In genomic region chr6:52415917-52416628, GRCh38 we compare ENCODE assay signal across 1 cellular context.
TF ChIP-seq lines count a peak whose summit lies in the region.

No MANE protein-coding gene starts in this region.

TF ChIP-seq in K562, 482 proteins besides CTCF, POLR2A, EP300 and RAD21 (continued from another document):
- no peak for TF ChIP-seq ZBTB49 (CRISPR knock-in tag; IDR thresholded peaks at IDR 0.05; ENCODE audit: borderline replicate concordance)
- TF ChIP-seq SIN3A (IDR thresholded peaks at IDR 0.05; ENCODE audit: borderline replicate concordance in 2 of 2, control insufficient read depth in 1 of 2, low read depth in 2 of 2, low read length in 2 of 2) = no peak
- no peak for TF ChIP-seq ZNF589 (CRISPR knock-in tag; IDR thresholded peaks at IDR 0.05; ENCODE audit: low read depth)
- TF ChIP-seq SMARCE1 (IDR thresholded peaks at IDR 0.05) = no peak
- peak; percentile 75; the same call in 1 of the 2 replicates for TF ChIP-seq ZEB2 (IDR thresholded peaks at IDR 0.05)
- TF ChIP-seq RAD51 (IDR thresholded peaks at IDR 0.05; ENCODE audit: borderline replicate concordance, low read depth) = peak; percentile 73
- no peak for TF ChIP-seq MAZ (CRISPR knock-in tag; conservative IDR thresholded peaks at IDR 0.05 in 1 of 2, IDR thresholded peaks at IDR 0.05 in 1 of 2)
- peak; percentile 54; the same call in 1 of the 2 replicates for TF ChIP-seq TFE3 (CRISPR knock-in tag; IDR thresholded peaks at IDR 0.05)
- TF ChIP-seq ELF1 (tag; IDR thresholded peaks at IDR 0.05) = no peak
- TF ChIP-seq HSF4 (CRISPR knock-in tag; IDR thresholded peaks at IDR 0.05; ENCODE audit: borderline replicate concordance) = no peak
- TF ChIP-seq ZNF445 (CRISPR knock-in tag; IDR thresholded peaks at IDR 0.05; ENCODE audit: low read depth) = no peak
- peak; percentile 57 for TF ChIP-seq USF2 (CRISPR knock-in tag; IDR thresholded peaks at IDR 0.05)
- TF ChIP-seq CBX2 (IDR thresholded peaks at IDR 0.05; ENCODE audit: insufficient read depth, low read length, poor library complexity, severe bottlenecking) = no peak
- TF ChIP-seq ZNF511 (CRISPR knock-in tag; IDR thresholded peaks at IDR 0.05) = no peak
- no peak for TF ChIP-seq THAP7 (CRISPR knock-in tag; IDR thresholded peaks at IDR 0.05)
- TF ChIP-seq ZNF316 (IDR thresholded peaks at IDR 0.05) = peak; percentile 54
- TF ChIP-seq NUFIP1 (IDR thresholded peaks at IDR 0.05; ENCODE audit: partially characterized antibody) = no peak
- TF ChIP-seq C11orf30 (IDR thresholded peaks at IDR 0.05; ENCODE audit: low read depth) = peak; percentile 47
- TF ChIP-seq ZKSCAN8 (CRISPR knock-in tag; IDR thresholded peaks at IDR 0.05) = no peak
- no peak for TF ChIP-seq ZNF76 (CRISPR knock-in tag; IDR thresholded peaks at IDR 0.05; ENCODE audit: borderline replicate concordance)
- 0 out of 2 replicates have a peak, but pooled peaks have one; percentile 10 for TF ChIP-seq CBFA2T2 (conservative IDR thresholded peaks at IDR 0.05)
- TF ChIP-seq RBM14 (IDR thresholded peaks at IDR 0.05; ENCODE audit: borderline replicate concordance, insufficient read depth, low read depth, low read length) = no peak
- no peak for TF ChIP-seq ZBED1 (IDR thresholded peaks at IDR 0.05)
- TF ChIP-seq SRF (CRISPR knock-in tag; IDR thresholded peaks at IDR 0.05) = no peak
- no peak for TF ChIP-seq GATAD2A (IDR thresholded peaks at IDR 0.05)
- TF ChIP-seq ZNF695 (CRISPR knock-in tag; IDR thresholded peaks at IDR 0.05) = no peak
- TF ChIP-seq DACH1 (IDR thresholded peaks at IDR 0.05; ENCODE audit: partially characterized antibody) = peak; percentile 7
- TF ChIP-seq BDP1 (IDR thresholded peaks at IDR 0.05; ENCODE audit: insufficient read depth, insufficient read length) = no peak
- peak; percentile 36; the same call in 1 of the 2 replicates for TF ChIP-seq JUND (IDR thresholded peaks at IDR 0.05; ENCODE audit: borderline replicate concordance, low read depth, low read length)
- TF ChIP-seq JUND (tag; IDR thresholded peaks at IDR 0.05; ENCODE audit: borderline replicate concordance, low read depth, low read length) = peak; percentile 55; the same call in 2 of the 3 replicates
- TF ChIP-seq FOXM1 (IDR thresholded peaks at IDR 0.05; ENCODE audit: low read depth) = no peak
- TF ChIP-seq FOXM1 (CRISPR knock-in tag; IDR thresholded peaks at IDR 0.05; ENCODE audit: low read depth) = no peak
- TF ChIP-seq FUS (optimal IDR thresholded peaks at IDR 0.05; ENCODE audit: low read depth, low read length) = no peak
- no peak for TF ChIP-seq ATF1 (CRISPR knock-in tag; IDR thresholded peaks at IDR 0.05)
- no peak for TF ChIP-seq ATF1 (tag; IDR thresholded peaks at IDR 0.05)
